ENCODE assay signal across 18 cellular contexts in genomic region chr1:209409786-209410185, GRCh38.
DNase-seq lines count a peak whose midpoint lies in the region; ATAC-seq, FAIRE-seq and TF ChIP-seq lines count a peak whose summit lies in the region.
"Had no signal": no experiment of that assay in that cellular context is flagged by ENCODE, and none has a peak within 500 bp of the region (broad histone marks: within the 10 kb centered on the region; RNA-seq: fewer than 3 reads in every experiment).

No MANE protein-coding gene starts in this region.

- peaks cover 25% of the 10 kb centered on the region for H3K27me3 Mint-ChIP-seq in activated CD4-positive, alpha-beta memory T cell treated with anti-CD3 and anti-CD28 coated beads for 36 hours

- CTCF ChIA-PET in HEK293T (lab: Yijun Ruan, JAX), result no interaction called here
- CTCF ChIA-PET in activated CD4-positive, alpha-beta memory T cell treated with anti-CD3 and anti-CD28 coated beads for 36 hours (lab: Charles Lee), result no interaction called here

- TF ChIP-seq POLR2A in H54 (IDR thresholded peaks at IDR 0.05; ENCODE audit: low read depth, low read length), result no peak

- DNase-seq in A172 (ENCODE audit: low spot score) (peak; percentile 88), H54 (ENCODE audit: insufficient read length, low spot score) (no peak), amniotic epithelial cell (ENCODE audit: low read depth) (peak; percentile 96), foreskin keratinocyte (peak; percentile 91 to 96), G401 (ENCODE audit: low spot score) (no peak), HEK293T (ENCODE audit: extremely low spot score) (no peak)
- DNase-seq in activated CD4-positive, alpha-beta memory T cell treated with anti-CD3 and anti-CD28 coated beads for 36 hours, result no peak
- DNase-seq: activated CD4-positive, CD25-positive, alpha-beta regulatory T cell treated with anti-CD3 and anti-CD28 coated beads, Interleukin-2, amount 50 U/mL, for 72 hours; amygdala; DMS79 treated with DMSO at 0.1 percent for 48 hours; hippocampal formation; NCI-H1092; stimulated activated CD4-positive, alpha-beta T cell treated with anti-CD3 and anti-CD28 coated beads, Interleukin-15, amount 100 ng/mL, for 24 hours; upper lobe of right lung had no signal

- intact Hi-C loops in activated CD4-positive, alpha-beta memory T cell treated with anti-CD3 and anti-CD28 coated beads for 36 hours (cut with micrococcal nuclease), result no loop called here

- H3K27ac ChIP-seq in foreskin keratinocyte, result peak overlapping the region; percentile 37
- H3K27ac ChIP-seq: SK-N-MC, upper lobe of right lung had no signal

- FAIRE-seq in H54 (lab: Jason Lieb, UNC), result peak; percentile 87
- FAIRE-seq: HTR-8/SVneo had no signal

- TF ChIP-seq CTCF in foreskin keratinocyte (conservative IDR thresholded peaks at IDR 0.05), result no peak

- H3K36me3 Mint-ChIP-seq in activated CD4-positive, alpha-beta memory T cell treated with anti-CD3 and anti-CD28 coated beads for 36 hours, result no peaks in the 10 kb centered on the region
- H3K36me3 Mint-ChIP-seq: memory B cell had no signal

- H3K4me1 Mint-ChIP-seq in activated CD4-positive, alpha-beta memory T cell treated with anti-CD3 and anti-CD28 coated beads for 36 hours (ENCODE audit: low read depth), result no peaks in the 10 kb centered on the region
- H3K4me1 Mint-ChIP-seq: memory B cell had no signal

- no peaks in the 10 kb centered on the region for H3K27me3 ChIP-seq in foreskin keratinocyte

- no peak overlapping the region for H3K4me3 Mint-ChIP-seq in activated CD4-positive, alpha-beta memory T cell treated with anti-CD3 and anti-CD28 coated beads for 36 hours
- H3K4me3 Mint-ChIP-seq: memory B cell had no signal

- no peak overlapping the region for H3K27ac Mint-ChIP-seq in activated CD4-positive, alpha-beta memory T cell treated with anti-CD3 and anti-CD28 coated beads for 36 hours
- H3K27ac Mint-ChIP-seq: memory B cell had no signal

- in situ Hi-C loops in G401 (cut with HindIII; ENCODE audit: low sequenced_read_pairs), result no loop called here

- ATAC-seq in foreskin keratinocyte (peak; percentile 49), GM19467 (IDR thresholded peaks at IDR 0.05; ENCODE audit: unreplicated experiment) (no peak)
- ATAC-seq: upper lobe of right lung had no signal

- POLR2A ChIA-PET in HEK293T (lab: Yijun Ruan, JAX), result no interaction called here
- POLR2A ChIA-PET in activated CD4-positive, alpha-beta memory T cell treated with anti-CD3 and anti-CD28 coated beads for 36 hours (lab: Charles Lee), result no interaction called here

- H3K9me3 Mint-ChIP-seq in activated CD4-positive, alpha-beta memory T cell treated with anti-CD3 and anti-CD28 coated beads for 36 hours, result no peaks in the 10 kb centered on the region

- H3K4me1 ChIP-seq in foreskin keratinocyte, result peaks cover 65% of the 10 kb centered on the region
- H3K4me1 ChIP-seq: upper lobe of right lung had no signal

TF ChIP-seq in HEK293T, 16 proteins besides CTCF, POLR2A, EP300 and RAD21:
- no peak for TF ChIP-seq TARDBP (IDR thresholded peaks at IDR 0.05)
- no peak for TF ChIP-seq ARNT (IDR thresholded peaks at IDR 0.05)
- no peak for TF ChIP-seq L3MBTL2 (conservative IDR thresholded peaks at IDR 0.05)
- no peak for TF ChIP-seq SUZ12 (IDR thresholded peaks at IDR 0.05)
- no peak for TF ChIP-seq FOXM1 (IDR thresholded peaks at IDR 0.05; ENCODE audit: borderline replicate concordance)
- TF ChIP-seq ZNF384 (IDR thresholded peaks at IDR 0.05), result no peak
- no peak for TF ChIP-seq ELF4 (IDR thresholded peaks at IDR 0.05)
- TF ChIP-seq BHLHE40 (IDR thresholded peaks at IDR 0.05; ENCODE audit: borderline replicate concordance), result no peak
- TF ChIP-seq SP1 (IDR thresholded peaks at IDR 0.05), result no peak
- TF ChIP-seq PKNOX1 (IDR thresholded peaks at IDR 0.05), result no peak
- no peak for TF ChIP-seq CTBP1 (IDR thresholded peaks at IDR 0.05; ENCODE audit: borderline replicate concordance)
- no peak for TF ChIP-seq LEF1 (IDR thresholded peaks at IDR 0.05; ENCODE audit: borderline replicate concordance)
- no peak for TF ChIP-seq FOXA1 (IDR thresholded peaks at IDR 0.05)
- no peak for TF ChIP-seq HDGF (IDR thresholded peaks at IDR 0.05; ENCODE audit: borderline replicate concordance)
- TF ChIP-seq FOXK2 (IDR thresholded peaks at IDR 0.05), result no peak
- TF ChIP-seq NFRKB (IDR thresholded peaks at IDR 0.05), result no peak

Comparison
In these comparisons a context has a peak if more than half of its experiments do, and no peak if none do; other contexts are left out.
1. DNase-seq: peak in A172 (single experiment), amniotic epithelial cell (single experiment) and foreskin keratinocyte (2 of 2); none in H54 (single experiment), G401 (single experiment), HEK293T (single experiment) and activated CD4-positive, alpha-beta memory T cell treated with anti-CD3 and anti-CD28 coated beads for 36 hours (single experiment).